In the genomic region with DNA sequence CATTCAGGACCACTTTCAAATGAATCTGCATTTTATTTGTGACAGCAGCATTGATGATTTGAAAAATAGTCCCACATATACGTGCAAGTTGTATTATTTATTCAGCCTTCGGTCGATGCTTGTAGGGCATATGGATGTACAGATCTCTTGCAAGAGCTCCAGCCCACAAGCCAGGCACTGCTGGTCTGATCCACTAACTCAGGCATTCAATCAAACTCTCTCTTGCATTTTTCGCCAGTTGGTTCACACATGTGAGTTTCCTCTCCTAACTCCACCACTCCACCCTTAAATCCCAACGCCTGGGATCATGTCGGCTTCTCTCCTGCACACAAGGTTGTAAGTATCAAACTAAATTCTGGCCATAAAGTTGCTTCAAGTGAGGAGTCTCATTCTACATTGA, we compare ENCODE assay signal across 16 cellular contexts.
"Had no signal": no experiment of that assay in that cellular context is flagged by ENCODE, and none has a peak within 500 bp of the region (broad histone marks: within the 10 kb centered on the region; RNA-seq: fewer than 3 reads in every experiment).

No MANE protein-coding gene starts in this region.

- DNase-seq: erythroblast; gastrocnemius medialis; heart right ventricle; immature natural killer cell; left ventricle myocardium inferior; lower lobe of right lung; natural killer cell; posterior cingulate gyrus; spleen; stimulated activated CD4-positive, alpha-beta T cell treated with anti-CD3 and anti-CD28 coated beads, Interleukin-15, amount 100 ng/mL, for 24 hours; stimulated activated CD4-positive, alpha-beta T cell treated with anti-CD3 and anti-CD28 coated beads, Interleukin-1b, Interleukin-23, amount 100 ng/mL, for 48 hours; stimulated activated CD4-positive, alpha-beta T cell treated with anti-CD3 and anti-CD28 coated beads, Interleukin-4, amount 100 ng/mL, for 24 hours; tibial artery; upper lobe of right lung had no signal

- ATAC-seq: gastrocnemius medialis; heart right ventricle; lower lobe of right lung; natural killer cell; sciatic nerve; stimulated activated memory B cell treated with anti-CD40 and anti-IgM and Interleukin-4, amounts not matched to agents 10 μg/mL and 1 μg/mL and 100 μg/mL, for 72 hours; upper lobe of right lung had no signal
